1 cellular context compared by ENCODE assay signal in the genomic region with DNA sequence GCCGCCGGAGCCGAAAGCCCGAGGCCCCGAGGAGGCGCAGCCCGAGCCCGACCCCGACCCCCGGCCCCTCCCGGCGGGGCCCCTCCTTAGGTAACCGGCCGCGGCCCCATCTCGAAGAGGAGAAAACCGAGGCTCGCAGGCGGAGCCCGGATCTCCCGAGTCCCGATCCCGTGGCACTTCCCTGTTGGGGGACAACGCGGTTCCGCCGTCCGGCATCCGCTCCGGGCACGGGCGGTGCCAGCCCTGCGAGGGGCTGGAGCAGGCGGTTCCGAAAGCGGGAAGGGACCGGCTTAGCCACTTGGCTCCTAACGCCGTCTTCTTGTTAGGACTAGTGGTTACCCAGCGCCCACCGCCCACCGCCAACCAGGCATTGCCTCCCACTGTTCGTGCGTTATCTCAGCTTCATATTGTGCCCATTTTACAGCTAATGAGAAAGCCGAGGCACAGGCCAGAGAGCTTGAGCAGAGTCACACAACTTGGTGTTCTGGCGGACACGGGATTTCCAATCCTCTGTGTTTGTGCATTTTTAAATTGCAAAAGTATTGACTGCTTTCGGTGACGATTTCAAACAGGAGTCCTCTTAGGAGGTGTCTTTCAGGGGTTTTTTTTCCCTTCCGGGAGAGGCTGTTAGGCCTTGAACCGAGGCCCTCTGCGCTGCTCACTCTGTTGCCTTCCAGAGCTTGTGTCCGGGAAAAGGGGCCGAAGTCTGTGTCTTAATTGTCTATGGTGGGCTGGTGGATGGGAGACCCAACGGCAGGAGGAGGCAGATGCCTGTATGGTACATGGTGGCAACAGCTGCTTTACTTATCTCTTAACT.
TF ChIP-seq lines count a peak whose summit lies in the region.

No MANE protein-coding gene starts in this region.

TF ChIP-seq in SK-N-SH, 30 proteins besides CTCF, POLR2A, EP300 and RAD21 (continued from another document):
- TF ChIP-seq, protein P1, sequence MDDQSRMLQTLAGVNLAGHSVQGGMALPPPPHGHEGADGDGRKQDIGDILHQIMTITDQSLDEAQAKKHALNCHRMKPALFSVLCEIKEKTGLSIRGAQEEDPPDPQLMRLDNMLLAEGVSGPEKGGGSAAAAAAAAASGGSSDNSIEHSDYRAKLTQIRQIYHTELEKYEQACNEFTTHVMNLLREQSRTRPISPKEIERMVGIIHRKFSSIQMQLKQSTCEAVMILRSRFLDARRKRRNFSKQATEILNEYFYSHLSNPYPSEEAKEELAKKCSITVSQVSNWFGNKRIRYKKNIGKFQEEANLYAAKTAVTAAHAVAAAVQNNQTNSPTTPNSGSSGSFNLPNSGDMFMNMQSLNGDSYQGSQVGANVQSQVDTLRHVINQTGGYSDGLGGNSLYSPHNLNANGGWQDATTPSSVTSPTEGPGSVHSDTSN (IDR thresholded peaks at IDR 0.05), result no peak
